In the genomic region with DNA sequence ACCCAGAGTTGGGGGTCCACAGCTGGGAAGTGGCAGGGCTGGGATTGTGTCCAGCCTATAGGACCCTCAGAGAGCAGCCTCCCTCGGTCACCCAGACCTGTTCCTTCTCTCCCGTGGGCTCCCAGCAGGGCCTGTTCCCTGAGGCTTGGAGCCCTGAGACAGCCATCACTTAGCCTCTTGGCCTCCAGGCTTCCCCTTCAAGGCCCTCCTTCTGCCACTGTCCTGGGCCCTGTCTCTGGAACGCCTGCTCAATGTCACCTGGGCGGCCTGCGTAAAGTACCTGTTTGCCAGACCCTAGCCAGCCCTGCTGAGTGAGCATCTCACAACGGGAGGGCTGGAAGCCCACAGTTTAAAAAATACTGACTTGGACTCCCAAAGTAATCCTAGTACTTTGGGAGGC, we compare ENCODE assay signal across 1 cellular context.
TF ChIP-seq lines count a peak whose summit lies in the region.

No MANE protein-coding gene starts in this region.

TF ChIP-seq in HepG2, 621 proteins besides CTCF, POLR2A, EP300 and RAD21:
- TF ChIP-seq CERS6 (CRISPR knock-in tag; IDR thresholded peaks at IDR 0.05): no peak
- TF ChIP-seq SP1 (IDR thresholded peaks at IDR 0.05): no peak
- no peak for TF ChIP-seq SP1 (CRISPR knock-in tag; IDR thresholded peaks at IDR 0.05)
- no peak for TF ChIP-seq ZNF451 (CRISPR knock-in tag; IDR thresholded peaks at IDR 0.05)
- no peak for TF ChIP-seq ZNF747 (CRISPR knock-in tag; IDR thresholded peaks at IDR 0.05; ENCODE audit: borderline replicate concordance)
- no peak for TF ChIP-seq ZNF460 (CRISPR knock-in tag; IDR thresholded peaks at IDR 0.05; ENCODE audit: borderline replicate concordance)
- no peak for TF ChIP-seq MAX (IDR thresholded peaks at IDR 0.05)
- TF ChIP-seq, protein P1, sequence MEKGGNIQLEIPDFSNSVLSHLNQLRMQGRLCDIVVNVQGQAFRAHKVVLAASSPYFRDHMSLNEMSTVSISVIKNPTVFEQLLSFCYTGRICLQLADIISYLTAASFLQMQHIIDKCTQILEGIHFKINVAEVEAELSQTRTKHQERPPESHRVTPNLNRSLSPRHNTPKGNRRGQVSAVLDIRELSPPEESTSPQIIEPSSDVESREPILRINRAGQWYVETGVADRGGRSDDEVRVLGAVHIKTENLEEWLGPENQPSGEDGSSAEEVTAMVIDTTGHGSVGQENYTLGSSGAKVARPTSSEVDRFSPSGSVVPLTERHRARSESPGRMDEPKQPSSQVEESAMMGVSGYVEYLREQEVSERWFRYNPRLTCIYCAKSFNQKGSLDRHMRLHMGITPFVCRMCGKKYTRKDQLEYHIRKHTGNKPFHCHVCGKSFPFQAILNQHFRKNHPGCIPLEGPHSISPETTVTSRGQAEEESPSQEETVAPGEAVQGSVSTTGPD (CRISPR knock-in tag; IDR thresholded peaks at IDR 0.05): no peak
